Comparison of ENCODE assay signal across 21 cellular contexts in the genomic region with DNA sequence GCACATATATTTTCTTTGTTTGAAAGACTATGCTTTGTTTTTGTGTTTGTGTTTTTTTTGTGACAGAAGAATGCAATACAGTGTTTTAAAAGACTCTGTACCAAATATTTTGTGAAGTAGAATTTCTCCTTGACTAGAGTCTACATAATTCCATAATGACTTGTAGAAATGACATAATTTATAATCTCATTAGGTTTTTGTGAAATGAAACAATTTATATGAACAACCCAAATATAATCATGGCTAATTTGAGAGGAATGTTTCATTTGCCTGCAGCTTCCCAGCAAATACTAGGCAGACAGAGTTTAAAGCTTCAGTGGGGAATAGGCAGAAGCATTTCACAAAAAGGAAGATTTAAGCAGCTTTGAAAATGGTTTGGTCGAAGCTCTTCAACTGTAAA.
"Had no signal": no experiment of that assay in that cellular context is flagged by ENCODE, and none has a peak within 500 bp of the region (broad histone marks: within the 10 kb centered on the region; RNA-seq: fewer than 3 reads in every experiment).

No MANE protein-coding gene starts in this region.

- H3K36me3 ChIP-seq: esophagus muscularis mucosa, gastroesophageal sphincter, heart left ventricle, left lung, lower lobe of right lung had no signal

- H3K27ac ChIP-seq: coronary artery, dorsolateral prefrontal cortex, esophagus muscularis mucosa, foreskin keratinocyte, gastroesophageal sphincter, heart left ventricle, hepatocyte, left lung, lower lobe of right lung had no signal

- H3K4me2 ChIP-seq: hepatocyte had no signal

- H3K9me3 ChIP-seq: esophagus muscularis mucosa, gastroesophageal sphincter, heart left ventricle, left lung, lower lobe of right lung, mucosa of descending colon had no signal

- H3K79me2 ChIP-seq: hepatocyte had no signal

- H3K27me3 ChIP-seq: dorsolateral prefrontal cortex, esophagus muscularis mucosa, foreskin keratinocyte, gastroesophageal sphincter, heart left ventricle, hepatocyte, left lung had no signal

- H3K4me3 ChIP-seq: coronary artery, dorsolateral prefrontal cortex, esophagus muscularis mucosa, gastroesophageal sphincter, heart left ventricle, hepatocyte, left lung, lower lobe of right lung, mucosa of descending colon had no signal

- ATAC-seq: foreskin keratinocyte, gastroesophageal sphincter, heart left ventricle, left cardiac atrium, left lung, left ventricle myocardium superior, lower lobe of right lung, mucosa of descending colon had no signal

- H2AFZ ChIP-seq: hepatocyte had no signal

- DNase-seq: dermis blood vessel endothelial cell; dorsolateral prefrontal cortex; effector CD4-positive, alpha-beta T cell; effector memory CD4-positive, alpha-beta T cell; foreskin keratinocyte; heart left ventricle; hypothalamus; immature natural killer cell; islet precursor cell; kidney; left cardiac atrium; left lung; left ventricle myocardium superior; lower lobe of right lung; mesenchymal stem cell; mucosa of descending colon; naive B cell had no signal

- H3K4me1 ChIP-seq: foreskin keratinocyte, left lung, lower lobe of right lung had no signal
